In genomic region chr7:38731195-38731594, GRCh38 we compare ENCODE assay signal across 19 cellular contexts.
DNase-seq lines count a peak whose midpoint lies in the region; ATAC-seq and TF ChIP-seq lines count a peak whose summit lies in the region.
"Had no signal": no experiment of that assay in that cellular context is flagged by ENCODE, and none has a peak within 500 bp of the region (broad histone marks: within the 10 kb centered on the region; RNA-seq: fewer than 3 reads in every experiment).

No MANE protein-coding gene starts in this region.

- CTCF ChIA-PET in AG04449 (lab: Yijun Ruan, JAX) = interaction anchor here (1.7 kb wide), 1 partner anchor 17 kb away, joined by 4 read pairs; no protein-coding TSS in a partner anchor

- ATAC-seq in HG02678 (IDR thresholded peaks at IDR 0.05; ENCODE audit: unreplicated experiment) (no peak), GM19324 (IDR thresholded peaks at IDR 0.05; ENCODE audit: low FRiP score, unreplicated experiment) (no peak)
- ATAC-seq: activated T-cell treated with anti-CD3 and anti-CD28 coated beads, Interleukin-2, amount 50 U/mL, for 72 hours; T-cell; upper lobe of right lung had no signal

- POLR2A ChIA-PET in AG04449 (lab: Yijun Ruan, JAX) = no interaction called here

- no peak overlapping the region for H3K4me3 ChIP-seq in AG04449 (ENCODE audit: low read depth, low read length)
- H3K4me3 ChIP-seq in fibroblast of pulmonary artery (replicated peaks; ENCODE audit: low read depth, low read length) = no peak overlapping the region
- H3K4me3 ChIP-seq: HAP-1, upper lobe of right lung had no signal

- TF ChIP-seq CTCF in AG04449 (IDR thresholded peaks at IDR 0.05; ENCODE audit: insufficient read depth, low read length, missing control alignments) = no peak
- no peak for TF ChIP-seq CTCF in fibroblast of pulmonary artery (IDR thresholded peaks at IDR 0.05; ENCODE audit: low read length, missing control alignments)

- DNase-seq in AG04449 (ENCODE audit: low read depth, low spot score) (peak; percentile 24), GM04503 (ENCODE audit: low read depth) (peak; percentile 18), amniotic epithelial cell (ENCODE audit: low read depth) (peak; percentile 43), fibroblast of pulmonary artery (ENCODE audit: low read depth) (peak; percentile 30)
- no peak for DNase-seq in activated T-cell treated with anti-CD3 and anti-CD28 coated beads, Interleukin-2, amount 50 U/mL, for 1 hour
- DNase-seq in effector CD8-positive, alpha-beta T cell (lab: John Stamatoyannopoulos, UW) = no peak
- DNase-seq: activated CD4-positive, CD25-positive, alpha-beta regulatory T cell treated with anti-CD3 and anti-CD28 coated beads, Interleukin-2, amount 50 U/mL, for 72 hours; activated naive CD4-positive, alpha-beta T cell treated with anti-CD3 and anti-CD28 coated beads, Interleukin-2, amount 50 U/mL, for 16 hours; activated T-cell treated with anti-CD3 and anti-CD28 coated beads, Interleukin-2, amount 50 U/mL, for 72 hours; NCI-H1930; NCI-H2227 treated with DMSO at 0.1 percent for 48 hours; NCI-H82; nephron progenitor cell; SHP77; T-cell; upper lobe of right lung had no signal

Comparison
In these comparisons a context has a peak if more than half of its experiments do, and no peak if none do; other contexts are left out.
1. DNase-seq: peak in AG04449 (single experiment), GM04503 (single experiment), amniotic epithelial cell (single experiment) and fibroblast of pulmonary artery (single experiment); none in activated T-cell treated with anti-CD3 and anti-CD28 coated beads, Interleukin-2, amount 50 U/mL, for 1 hour (single experiment) and effector CD8-positive, alpha-beta T cell (single experiment).